7 cellular contexts compared by ENCODE assay signal in genomic region chr20:64080013-64080812, GRCh38. TPM values are rescaled to one million over a fixed set of nuclear protein-coding genes. Genes with fewer than 3 reads are reported as not detected.
DNase-seq lines count a peak whose midpoint lies in the region; ATAC-seq and TF ChIP-seq lines count a peak whose summit lies in the region.

OPRL1 (plus strand) TSS chr20:64080082; CDS start chr20:64092721, 12,639 bp downstream.

- H3K4me3 Mint-ChIP-seq in activated B cell treated with CpG ODN at 0.5 μM for 24 hours (peak within 1 kb of the TSS; percentile 87), osteocyte (ENCODE audit: unreplicated experiment) (peak within 1 kb of the TSS; percentile 73)

- H3K4me1 ChIP-seq in HEK293 (ENCODE audit: control insufficient read depth, insufficient read depth, low read length) (peaks cover 10% of the 10 kb centered on the region), esophagus squamous epithelium (peaks cover 31 to 90% (median 44%) of the 10 kb centered on the region in 3 donors)

- H3K27ac Mint-ChIP-seq in activated B cell treated with CpG ODN at 0.5 μM for 24 hours (peak within 1 kb of the TSS; percentile 89), osteocyte (ENCODE audit: unreplicated experiment) (peak within 1 kb of the TSS; percentile 38)

- H3K9me3 Mint-ChIP-seq in activated B cell treated with CpG ODN at 0.5 μM for 24 hours (no peaks in the 10 kb centered on the region), osteocyte (ENCODE audit: unreplicated experiment) (no peaks in the 10 kb centered on the region)

- peaks cover 13% of the 10 kb centered on the region for H3K36me3 Mint-ChIP-seq in activated B cell treated with CpG ODN at 0.5 μM for 24 hours (ENCODE audit: low read depth)
- H3K36me3 Mint-ChIP-seq in osteocyte (ENCODE audit: unreplicated experiment): no peaks in the 10 kb centered on the region

- POLR2A ChIA-PET in HEK293 (lab: Yijun Ruan, JAX) (interaction anchor here (0.6 to 1.8 kb wide), 2 partner anchors 18 to 19 kb away, joined by 3 to 6 read pairs; partner anchors contain the start of gene TCEA2), activated B cell treated with CpG ODN at 0.5 μM for 24 hours (lab: Charles Lee) (interaction anchor here (0.7 to 8.1 kb wide), 17 partner anchors 13 to 559 kb away, joined by 3 to 77 read pairs (median 6); partner anchors contain the start of genes NPBWR2, PPDPF, PRPF6 and SAMD10)

- intact Hi-C loops in activated B cell treated with CpG ODN at 0.5 μM for 24 hours (cut with micrococcal nuclease) (no loop called here), esophagus squamous epithelium (cut with DNase I) (no loop called here)

- TF ChIP-seq CTCF in HEK293 (tag by site-specific recombination; IDR thresholded peaks at IDR 0.05) (no peak), activated B cell treated with CpG ODN at 0.5 μM for 24 hours (IDR thresholded peaks at IDR 0.05) (no peak), esophagus squamous epithelium (IDR thresholded peaks at IDR 0.05) (no peak), osteocyte (IDR thresholded peaks at IDR 0.05) (no peak)

- TF ChIP-seq POLR2A in esophagus squamous epithelium (IDR thresholded peaks at IDR 0.05): no peak

- H3K9me3 ChIP-seq in HEK293 (ENCODE audit: control insufficient read depth, insufficient read depth, low read depth, low read length): no peaks in the 10 kb centered on the region
- H3K9me3 ChIP-seq in esophagus squamous epithelium: no peaks in the 10 kb centered on the region

- peaks cover 68% of the 10 kb centered on the region for H3K4me1 Mint-ChIP-seq in activated B cell treated with CpG ODN at 0.5 μM for 24 hours
- H3K4me1 Mint-ChIP-seq in osteocyte (ENCODE audit: unreplicated experiment): peaks cover 35% of the 10 kb centered on the region

- peaks cover 0 to 40% (median 8%) of the 10 kb centered on the region in 4 donors for H3K27me3 ChIP-seq in esophagus squamous epithelium

- WGBS in esophagus squamous epithelium, 2 donors: 14 to 20% methylated on average over 7 to 11 of the region's 62 CpGs

- H3K27ac ChIP-seq in HEK293 (ENCODE audit: extremely low read depth, low read depth, low read length): peak within 1 kb of the TSS; percentile 68; the same call in 1 of the 2 replicates
- peak within 1 kb of the TSS; percentile 64 to 91 (median 84) for H3K27ac ChIP-seq in esophagus squamous epithelium

- H3K27me3 Mint-ChIP-seq in activated B cell treated with CpG ODN at 0.5 μM for 24 hours (peaks cover 4% of the 10 kb centered on the region), osteocyte (ENCODE audit: unreplicated experiment) (peaks cover 3% of the 10 kb centered on the region)

- peaks cover 0 to 3% of the 10 kb centered on the region in 2 experiments; a peak in 1 of 3 replicates for H3K36me3 ChIP-seq in HEK293 (ENCODE audit: control insufficient read depth in 2 of 2, insufficient read depth in 1 of 2, low read length in 2 of 2)
- peaks cover 0 to 4% (median 0%) of the 10 kb centered on the region in 3 donors for H3K36me3 ChIP-seq in esophagus squamous epithelium

- H3K4me3 ChIP-seq in HEK293 (ENCODE audit: low read depth, low read length): peak within 1 kb of the TSS; percentile 51
- H3K4me3 ChIP-seq in esophagus squamous epithelium: peak within 1 kb of the TSS; percentile 59 to 89 (median 77)

- ATAC-seq in activated B cell treated with CpG ODN at 0.5 μM for 24 hours (ENCODE audit: low read depth): peak; percentile 0

- DNase-seq in activated B cell treated with CpG ODN at 0.5 μM for 24 hours (no peak), esophagus squamous epithelium (lab: John Stamatoyannopoulos, UW) (no peak), osteocyte (ENCODE audit: extremely low spot score, unreplicated experiment) (no peak), HuH-7.5 (ENCODE audit: low spot score) (no peak), C1 segment of cervical spinal cord (lab: John Stamatoyannopoulos, UW) (no peak)
- DNase-seq in stimulated activated CD4-positive, alpha-beta T cell treated with anti-CD3 and anti-CD28 coated beads, Interleukin-2, amount 100 ng/mL, for 48 hours: no peak

- CTCF ChIA-PET in HEK293 (lab: Yijun Ruan, JAX) (interaction anchor here (0.6 to 1.1 kb wide), 5 partner anchors 10 to 198 kb away, joined by 3 to 4 read pairs (median 3); no protein-coding TSS in a partner anchor), activated B cell treated with CpG ODN at 0.5 μM for 24 hours (lab: Charles Lee) (interaction anchor here (0.8 to 7.5 kb wide), 3 partner anchors 22 to 107 kb away, joined by 3 to 80 read pairs (median 5); no protein-coding TSS in a partner anchor)

TF ChIP-seq in HEK293, 187 proteins besides CTCF, POLR2A, EP300 and RAD21 (continues in another document):
- TF ChIP-seq ZNF768 (tag by site-specific recombination; IDR thresholded peaks at IDR 0.05): no peak
- TF ChIP-seq REPIN1 (tag by site-specific recombination; IDR thresholded peaks at IDR 0.05; ENCODE audit: low read depth): no peak
- no peak for TF ChIP-seq ZNF488 (tag by site-specific recombination; IDR thresholded peaks at IDR 0.05)
- no peak for TF ChIP-seq SP2 (tag by site-specific recombination; IDR thresholded peaks at IDR 0.05)
- no peak for TF ChIP-seq ZNF121 (tag by site-specific recombination; IDR thresholded peaks at IDR 0.05)
- TF ChIP-seq MYNN (tag by site-specific recombination; IDR thresholded peaks at IDR 0.05; ENCODE audit: borderline replicate concordance): no peak
- TF ChIP-seq PATZ1 (tag by site-specific recombination; IDR thresholded peaks at IDR 0.05): 0 out of 2 replicates have a peak, but pooled peaks have one; percentile 26
- no peak for TF ChIP-seq ZNF37A (tag by site-specific recombination; IDR thresholded peaks at IDR 0.05)
- TF ChIP-seq ZNF791 (tag by site-specific recombination; IDR thresholded peaks at IDR 0.05): no peak
- TF ChIP-seq ZNF214 (tag by site-specific recombination; IDR thresholded peaks at IDR 0.05; ENCODE audit: borderline replicate concordance): no peak
- 0 out of 2 replicates have a peak, but pooled peaks have one; percentile 20 for TF ChIP-seq ZBTB20 (tag by site-specific recombination; IDR thresholded peaks at IDR 0.05)
- TF ChIP-seq ZBTB48 (tag by site-specific recombination; IDR thresholded peaks at IDR 0.05): no peak
- no peak for TF ChIP-seq ZEB2 (tag by site-specific recombination; IDR thresholded peaks at IDR 0.05)
- TF ChIP-seq ZNF202 (tag by site-specific recombination; IDR thresholded peaks at IDR 0.05; ENCODE audit: borderline replicate concordance): no peak
- peak; percentile 16; the same call in 1 of the 2 replicates for TF ChIP-seq PRDM10 (tag by site-specific recombination; IDR thresholded peaks at IDR 0.05)
- TF ChIP-seq SCRT2 (tag by site-specific recombination; IDR thresholded peaks at IDR 0.05): no peak
- TF ChIP-seq KLF1 (tag by site-specific recombination; IDR thresholded peaks at IDR 0.05): 0 out of 2 replicates have a peak, but pooled peaks have one; percentile 8
- no peak for TF ChIP-seq ZNF169 (tag by site-specific recombination; IDR thresholded peaks at IDR 0.05)

RNA-seq across cellular contexts. Expression of gene OPRL1, which starts in this region (rescaled TPM):
- total RNA-seq in activated B cell treated with CpG ODN at 0.5 μM for 24 hours (1.3 and 1.4 TPM in 2 replicates), esophagus squamous epithelium (under 1 TPM in 3 of 4 donors, not detected in 1; 0.34 to 0.91 (median 0.76) TPM), osteocyte (1.6 and 2.1 TPM in 2 replicates)
